Comparison of ENCODE assay signal across 1 cellular context in genomic region chr7:121398246-121398645, GRCh38.
TF ChIP-seq lines count a peak whose summit lies in the region.

No MANE protein-coding gene starts in this region.

TF ChIP-seq in H1, 55 proteins besides CTCF, POLR2A, EP300 and RAD21:
- TF ChIP-seq EGR1 (IDR thresholded peaks at IDR 0.05; ENCODE audit: borderline replicate concordance, low read depth, low read length) = no peak
- TF ChIP-seq CHD2 (IDR thresholded peaks at IDR 0.05; ENCODE audit: low read length) = no peak
- TF ChIP-seq TAF1 (IDR thresholded peaks at IDR 0.05; ENCODE audit: low read depth, low read length) = no peak
- TF ChIP-seq TEAD4 (IDR thresholded peaks at IDR 0.05; ENCODE audit: low read depth, low read length) = no peak
- no peak for TF ChIP-seq TAF7 (optimal IDR thresholded peaks at IDR 0.05; ENCODE audit: borderline replicate concordance, low read depth, low read length)
